In genomic region chr2:54432181-54433020, GRCh38 we compare ENCODE assay signal across 19 cellular contexts. TPM values are rescaled to one million over a fixed set of nuclear protein-coding genes. Genes with fewer than 3 reads are reported as not detected.
DNase-seq lines count a peak whose midpoint lies in the region; ATAC-seq and TF ChIP-seq lines count a peak whose summit lies in the region.
"Had no signal": no experiment of that assay in that cellular context is flagged by ENCODE, and none has a peak within 500 bp of the region (broad histone marks: within the 10 kb centered on the region; RNA-seq: fewer than 3 reads in every experiment).

No MANE protein-coding gene starts in this region.

- H3K4me1 Mint-ChIP-seq in neural progenitor cell: peaks cover 13% of the 10 kb centered on the region
- H3K4me1 Mint-ChIP-seq in MCF 10A (ENCODE audit: insufficient read depth, unreplicated experiment): no peaks in the 10 kb centered on the region

- H3K9me3 ChIP-seq in neural progenitor cell (ENCODE audit: low read depth): no peaks in the 10 kb centered on the region
- H3K9me3 ChIP-seq in ascending aorta: no peaks in the 10 kb centered on the region

- CTCF ChIA-PET in MCF 10A (lab: Yijun Ruan, JAX): no interaction called here

- no peak overlapping the region for H2AFZ ChIP-seq in neural progenitor cell (replicated peaks)

- H3K27ac ChIP-seq in neural progenitor cell: no peak overlapping the region
- no peak overlapping the region for H3K27ac ChIP-seq in ascending aorta
- H3K27ac ChIP-seq: 22Rv1 had no signal

- H4K20me1 ChIP-seq in neural progenitor cell (ENCODE audit: low read depth): no peaks in the 10 kb centered on the region

- POLR2A ChIA-PET in MCF 10A (lab: Yijun Ruan, JAX): no interaction called here

- no peak overlapping the region for H3K4me3 ChIP-seq in neural progenitor cell
- H3K4me3 ChIP-seq in ascending aorta: no peak overlapping the region
- H3K4me3 ChIP-seq: skin epidermis had no signal

- peak overlapping the region; percentile 48 for H3K4me2 ChIP-seq in neural progenitor cell

- H3K4me3 Mint-ChIP-seq in neural progenitor cell (no peak overlapping the region), MCF 10A (ENCODE audit: unreplicated experiment) (no peak overlapping the region)
- H3K4me3 Mint-ChIP-seq: activated naive CD8-positive, alpha-beta T cell treated with anti-CD3 and anti-CD28 coated beads, Interleukin-2, amount 10 ng/mL, durations not matched to agents 7 days and 5 days; effector memory CD8-positive, alpha-beta T cell had no signal

- H3K27ac Mint-ChIP-seq in neural progenitor cell: peak overlapping the region; percentile 75
- no peak overlapping the region for H3K27ac Mint-ChIP-seq in MCF 10A (ENCODE audit: low read depth, unreplicated experiment)
- H3K27ac Mint-ChIP-seq: activated naive CD8-positive, alpha-beta T cell treated with anti-CD3 and anti-CD28 coated beads, Interleukin-2, amount 10 ng/mL, durations not matched to agents 7 days and 5 days; effector memory CD8-positive, alpha-beta T cell had no signal

- ATAC-seq in Right ventricle myocardium inferior (peak; percentile 38), left ventricle myocardium superior (peak; percentile 22)
- ATAC-seq: effector memory CD8-positive, alpha-beta T cell had no signal

- no TSS peak for BruUV-seq in MCF 10A (replicated peaks; lab: Mats Ljungman, UMichigan)

- peaks cover under 1% of the 10 kb centered on the region for H3K27me3 Mint-ChIP-seq in neural progenitor cell (ENCODE audit: insufficient read depth, low read depth)
- no peaks in the 10 kb centered on the region for H3K27me3 Mint-ChIP-seq in MCF 10A (ENCODE audit: insufficient read depth, unreplicated experiment)

- DNase-seq in Right ventricle myocardium inferior (ENCODE audit: missing footprints) (no peak), cardiac septum (ENCODE audit: low spot score) (no peak), left ventricle myocardium superior (no peak), neural progenitor cell (ENCODE audit: low spot score) (no peak), ascending aorta (ENCODE audit: low spot score in 2 of 2) (no peak), MCF 10A (ENCODE audit: unreplicated experiment) (no peak), RKO (ENCODE audit: low spot score) (no peak)
- no peak for DNase-seq in activated CD8-positive, alpha-beta memory T cell treated with anti-CD3 and anti-CD28 coated beads, Interleukin-2, amount 50 U/mL, for 4 hours
- DNase-seq: activated CD4-positive, CD25-positive, alpha-beta regulatory T cell; activated CD8-positive, alpha-beta memory T cell treated with anti-CD3 and anti-CD28 coated beads for 24 hours; activated naive CD8-positive, alpha-beta T cell treated with anti-CD3 and anti-CD28 coated beads, Interleukin-2, amount 10 ng/mL, durations not matched to agents 7 days and 5 days; DMS 273 treated with DMSO at 0.1 percent for 48 hours; effector memory CD8-positive, alpha-beta T cell; NCI-H1105 treated with DMSO at 0.1 percent for 48 hours; NCI-H526 treated with DMSO at 0.1 percent for 48 hours; OCI-M1; stimulated activated CD4-positive, alpha-beta T cell treated with anti-CD3 and anti-CD28 coated beads, Interleukin-4, amount 100 ng/mL, for 4 hours had no signal

- TF ChIP-seq CTCF in neural progenitor cell (IDR thresholded peaks at IDR 0.05) (no peak), ascending aorta (IDR thresholded peaks at IDR 0.05) (no peak), MCF 10A (IDR thresholded peaks at IDR 0.05; ENCODE audit: unreplicated experiment) (no peak)

- no peaks in the 10 kb centered on the region for H3K27me3 ChIP-seq in neural progenitor cell
- H3K27me3 ChIP-seq in ascending aorta: no peaks in the 10 kb centered on the region

- H3K36me3 Mint-ChIP-seq in neural progenitor cell: no peaks in the 10 kb centered on the region
- no peaks in the 10 kb centered on the region for H3K36me3 Mint-ChIP-seq in MCF 10A (ENCODE audit: insufficient read depth, unreplicated experiment)

- H3K9me3 Mint-ChIP-seq in neural progenitor cell (peaks cover 3% of the 10 kb centered on the region), MCF 10A (ENCODE audit: unreplicated experiment) (no peaks in the 10 kb centered on the region)
- H3K9me3 Mint-ChIP-seq: activated naive CD8-positive, alpha-beta T cell treated with anti-CD3 and anti-CD28 coated beads, Interleukin-2, amount 10 ng/mL, durations not matched to agents 7 days and 5 days; effector memory CD8-positive, alpha-beta T cell had no signal

- H3K9ac ChIP-seq in neural progenitor cell: no peak overlapping the region

- intact Hi-C loops in Right ventricle myocardium inferior (cut with DNase I) (no loop called here), cardiac septum (cut with DNase I) (no loop called here), left ventricle myocardium superior (cut with micrococcal nuclease) (no loop called here), ascending aorta (cut with DNase I) (no loop called here), MCF 10A (cut with micrococcal nuclease) (no loop called here)

- H3K79me2 ChIP-seq in neural progenitor cell (ENCODE audit: low read depth): no peaks in the 10 kb centered on the region

- peaks cover 10% of the 10 kb centered on the region for H3K4me1 ChIP-seq in neural progenitor cell
- peaks cover 10 to 12% of the 10 kb centered on the region in 2 donors for H3K4me1 ChIP-seq in ascending aorta

- H3F3A ChIP-seq in neural progenitor cell (ENCODE audit: low read depth): no peaks in the 10 kb centered on the region

- H3K36me3 ChIP-seq in neural progenitor cell (no peaks in the 10 kb centered on the region), ascending aorta (no peaks in the 10 kb centered on the region)

RNA-seq across cellular contexts. Expression of gene SPTBN1, which starts 23.7 kb away (rescaled TPM):
- total RNA-seq in Right ventricle myocardium inferior: 439 TPM
- 554 TPM for total RNA-seq in cardiac septum
- 468 TPM for total RNA-seq in left ventricle myocardium superior
- total RNA-seq in neural progenitor cell (ENCODE audit: low replicate concordance): 91.3 and 94.2 TPM in 2 replicates
- total RNA-seq in ascending aorta: 246 TPM
- total RNA-seq in MCF 10A (2022): 148 and 171 TPM in 2 replicates
